ENCODE assay signal across 8 cellular contexts in genomic region chr10:43322769-43323168, GRCh38. TPM values are rescaled to one million over a fixed set of nuclear protein-coding genes. Genes with fewer than 3 reads are reported as not detected.
A peak's percentile ranks its signal among the peaks of the same experiment; 100 is the strongest.
DNase-seq lines count a peak whose midpoint lies in the region; ATAC-seq and TF ChIP-seq lines count a peak whose summit lies in the region.

No MANE protein-coding gene starts in this region.

- H3K4ac ChIP-seq in H9 (ENCODE audit: low read depth, low read length): no peak overlapping the region

- H3K27me3 ChIP-seq in H9 (ENCODE audit: insufficient read depth, low read length) (no peaks in the 10 kb centered on the region), neutrophil (no peaks in the 10 kb centered on the region)

- H3K27ac Mint-ChIP-seq in CD14-positive monocyte: peak overlapping the region in 4 of 7 donors; percentile 42 to 89 (median 70)
- peak overlapping the region in 2 of 3 experiments; percentile 19 to 93; a peak in 3 of 7 replicates for H3K27ac Mint-ChIP-seq in H9
- no peak overlapping the region for H3K27ac Mint-ChIP-seq in activated naive CD8-positive, alpha-beta T cell treated with anti-CD3 and anti-CD28 coated beads, Interleukin-2, amount 50 U/mL, for 24 hours

- H2BK5ac ChIP-seq in H9 (ENCODE audit: insufficient read length, low read length): no peak overlapping the region

- H3K36me3 Mint-ChIP-seq in CD14-positive monocyte (no peaks in the 10 kb centered on the region), H9 (ENCODE audit: insufficient read depth in 1 of 3, low read depth in 3 of 3) (no peaks in the 10 kb centered on the region)
- H3K36me3 Mint-ChIP-seq in activated naive CD8-positive, alpha-beta T cell treated with anti-CD3 and anti-CD28 coated beads, Interleukin-2, amount 50 U/mL, for 24 hours (ENCODE audit: low read depth): no peaks in the 10 kb centered on the region

- H4K91ac ChIP-seq in H9 (ENCODE audit: insufficient read length, low read depth, low read length): no peak overlapping the region

- WGBS in H9 (ENCODE audit: extremely low coverage, insufficient read length, low lambda C conversion rate): no CpG with 5 or more reads among the region's 26 CpGs

- H2BK120ac ChIP-seq in H9 (ENCODE audit: low read depth, low read length, poor library complexity, severe bottlenecking): no peak overlapping the region

- POLR2A ChIA-PET in RWPE1 (lab: Yijun Ruan, JAX; ENCODE audit: low non-redundant PET): no interaction called here

- peak overlapping the region; percentile 53 for H3K4me2 ChIP-seq in H9 (ENCODE audit: insufficient read depth, insufficient read length, low read length)

- no peak overlapping the region for H2BK12ac ChIP-seq in H9 (ENCODE audit: insufficient read length, low read depth, low read length)

- no peaks in the 10 kb centered on the region for H3K9me3 Mint-ChIP-seq in CD14-positive monocyte
- H3K9me3 Mint-ChIP-seq in H9: no peaks in the 10 kb centered on the region
- H3K9me3 Mint-ChIP-seq in activated naive CD8-positive, alpha-beta T cell treated with anti-CD3 and anti-CD28 coated beads, Interleukin-2, amount 50 U/mL, for 24 hours: no peaks in the 10 kb centered on the region

- no peaks in the 10 kb centered on the region for H4K20me1 ChIP-seq in H9 (ENCODE audit: control insufficient read depth, insufficient read depth, insufficient read length)

- H3K79me2 ChIP-seq in H9 (ENCODE audit: insufficient read depth, low read length): no peaks in the 10 kb centered on the region

- peak overlapping the region; percentile 9 for H3K18ac ChIP-seq in H9 (ENCODE audit: insufficient read length, low read depth, low read length)

- no peak overlapping the region for H3K56ac ChIP-seq in H9 (ENCODE audit: insufficient read length, low read depth, low read length)

- CTCF ChIA-PET in RWPE1 (lab: Yijun Ruan, JAX): interaction anchor here (0.7 kb wide), 1 partner anchor 589 kb away, joined by 5 read pairs; no protein-coding TSS in a partner anchor

- H2BK20ac ChIP-seq in H9 (ENCODE audit: low read depth, low read length, poor library complexity, severe bottlenecking): no peak overlapping the region

- DNase-seq in CD14-positive monocyte (ENCODE audit: low spot score): peak; percentile 94
- DNase-seq in H9: peak; percentile 97
- peak; percentile 90 for DNase-seq in RWPE1 (ENCODE audit: low spot score)
- peak; percentile 85 for DNase-seq in activated naive CD8-positive, alpha-beta T cell treated with anti-CD3 and anti-CD28 coated beads, Interleukin-2, amount 50 U/mL, for 24 hours
- peak; percentile 40 for DNase-seq in glomerular visceral epithelial cell (ENCODE audit: extremely low spot score)
- peak; percentile 83 for DNase-seq in stimulated activated naive CD4-positive, alpha-beta T cell treated with Interleukin-2 at 50 U/mL for 16 hours (lab: John Stamatoyannopoulos, UW)
- no peak for DNase-seq in NCI-H1694 treated with DMSO at 0.1 percent for 48 hours (lab: John Stamatoyannopoulos, UW)

- H3K4me3 Mint-ChIP-seq in CD14-positive monocyte (peak overlapping the region; percentile 58 to 80), H9 (peak overlapping the region; percentile 54 to 79)
- H3K4me3 Mint-ChIP-seq in activated naive CD8-positive, alpha-beta T cell treated with anti-CD3 and anti-CD28 coated beads, Interleukin-2, amount 50 U/mL, for 24 hours: no peak overlapping the region

- peak overlapping the region; percentile 43 to 52 for H3K4me3 ChIP-seq in neutrophil (ENCODE audit: low read depth in 1 of 2, low read length in 1 of 2)

- peak; percentile 91 for ATAC-seq in activated naive CD8-positive, alpha-beta T cell treated with anti-CD3 and anti-CD28 coated beads, Interleukin-2, amount 50 U/mL, for 24 hours

- no peak overlapping the region for H3K14ac ChIP-seq in H9 (ENCODE audit: insufficient read depth, low read length)

- no peaks in the 10 kb centered on the region for H3K36me3 ChIP-seq in neutrophil

- H3K4me1 ChIP-seq in H9 (ENCODE audit: insufficient read depth, low read length): no peaks in the 10 kb centered on the region; the same call in 1 of the 2 replicates
- peaks cover 19 to 21% of the 10 kb centered on the region in 2 experiments for H3K4me1 ChIP-seq in neutrophil (ENCODE audit: control insufficient read depth in 1 of 2, insufficient read depth in 1 of 2, low read depth in 1 of 2, low read length in 1 of 2)

- no peak for TF ChIP-seq CTCF in CD14-positive monocyte (IDR thresholded peaks at IDR 0.05)
- TF ChIP-seq CTCF in H9 (conservative IDR thresholded peaks at IDR 0.05): 0 out of 3 replicates have a peak, but pooled peaks have one; percentile 16
- no peak for TF ChIP-seq CTCF in RWPE1 (conservative IDR thresholded peaks at IDR 0.05; ENCODE audit: low read depth)
- no peak for TF ChIP-seq CTCF in neutrophil (IDR thresholded peaks at IDR 0.05)

- H3K4me1 Mint-ChIP-seq in CD14-positive monocyte (peaks cover 23% of the 10 kb centered on the region), H9 (peaks cover 43 to 46% of the 10 kb centered on the region in 2 experiments)
- H3K4me1 Mint-ChIP-seq in activated naive CD8-positive, alpha-beta T cell treated with anti-CD3 and anti-CD28 coated beads, Interleukin-2, amount 50 U/mL, for 24 hours: peaks cover 9% of the 10 kb centered on the region

- H4K5ac ChIP-seq in H9 (ENCODE audit: insufficient read length, low read depth, low read length): no peak overlapping the region

- H3T11ph ChIP-seq in H9 (ENCODE audit: low read length): no peak overlapping the region

- H4K8ac ChIP-seq in H9 (replicated peaks; ENCODE audit: insufficient read length, low read depth, low read length): no peak overlapping the region

- no peaks in the 10 kb centered on the region for H3K79me1 ChIP-seq in H9 (ENCODE audit: insufficient read depth, low read depth, low read length, poor library complexity, severe bottlenecking)

- no peak overlapping the region for H3K23ac ChIP-seq in H9 (ENCODE audit: insufficient read length, low read depth, low read length)

- intact Hi-C loops in CD14-positive monocyte (cut with micrococcal nuclease): no loop called here

- H3K9me3 ChIP-seq in H9 (ENCODE audit: control insufficient read depth, low read depth, low read length) (no peaks in the 10 kb centered on the region), neutrophil (no peaks in the 10 kb centered on the region)

- H2BK15ac ChIP-seq in H9 (ENCODE audit: low read depth, low read length): no peak overlapping the region

- H3K27ac ChIP-seq in H9 (ENCODE audit: insufficient read length, low read depth, low read length) (no peak overlapping the region), RWPE1 (no peak overlapping the region), neutrophil (peak overlapping the region; percentile 23)

- H3K9ac ChIP-seq in H9 (ENCODE audit: extremely low read depth, insufficient read length, low read length): no peak overlapping the region

- H2AK5ac ChIP-seq in H9 (ENCODE audit: insufficient read length, low read length): no peak overlapping the region

- no peaks in the 10 kb centered on the region for H3K23me2 ChIP-seq in H9 (ENCODE audit: insufficient read length, low read depth, low read length, poor library complexity, severe bottlenecking)

- H2AFZ ChIP-seq in H9 (ENCODE audit: low read length): no peak overlapping the region

- peaks cover 5 to 15% (median 10%) of the 10 kb centered on the region in 3 donors for H3K27me3 Mint-ChIP-seq in CD14-positive monocyte (ENCODE audit: low read depth in 3 of 3)
- H3K27me3 Mint-ChIP-seq in H9 (ENCODE audit: low read depth): peaks cover 6% of the 10 kb centered on the region
- H3K27me3 Mint-ChIP-seq in activated naive CD8-positive, alpha-beta T cell treated with anti-CD3 and anti-CD28 coated beads, Interleukin-2, amount 50 U/mL, for 24 hours: peaks cover 10% of the 10 kb centered on the region

RNA-seq across cellular contexts. Expression of gene FXYD4, which starts 48.7 kb away (rescaled TPM):
- not detected for polyA plus RNA-seq in CD14-positive monocyte
- total RNA-seq in H9 (2021): not detected in 2 replicates

RNA-seq across cellular contexts. Expression of gene RASGEF1A, which starts 55.9 kb away (rescaled TPM):
- polyA plus RNA-seq in CD14-positive monocyte: 1 to 10 TPM in 1 of 2 donors, under 1 TPM in 1; 0.68 to 1.8 TPM
- total RNA-seq in H9 (2021): 17.6 and 20.0 TPM in 2 replicates
